In genomic region chr12:992647-993046, GRCh38 we compare ENCODE assay signal across 10 cellular contexts. TPM values are rescaled to one million over a fixed set of nuclear protein-coding genes. Genes with fewer than 3 reads are reported as not detected.
DNase-seq lines count a peak whose midpoint lies in the region; ATAC-seq and TF ChIP-seq lines count a peak whose summit lies in the region.
"Had no signal": no experiment of that assay in that cellular context is flagged by ENCODE, and none has a peak within 500 bp of the region (broad histone marks: within the 10 kb centered on the region; RNA-seq: fewer than 3 reads in every experiment).

No MANE protein-coding gene starts in this region.

- H3K27ac Mint-ChIP-seq in CD4-positive, CD25-positive, alpha-beta regulatory T cell = peak overlapping the region in 1 of 3 donors; percentile 89
- peak overlapping the region in 2 of 3 donors; percentile 28 to 95 for H3K27ac Mint-ChIP-seq in IgD-negative memory B cell
- peak overlapping the region in 3 of 6 donors; percentile 48 to 95 (median 87) for H3K27ac Mint-ChIP-seq in naive B cell

- peaks cover 72% of the 10 kb centered on the region for H3K79me2 ChIP-seq in mammary epithelial cell (ENCODE audit: insufficient read depth, low read length)

- BruUV-seq in mammary epithelial cell (replicated peaks; lab: Mats Ljungman, UMichigan) = no TSS peak

- CTCF ChIA-PET in mammary epithelial cell (lab: Charles Lee; ENCODE audit: low non-redundant PET) = no interaction called here

- H3K4me3 Mint-ChIP-seq in CD4-positive, CD25-positive, alpha-beta regulatory T cell = peak overlapping the region; percentile 94 to 99 (median 96)
- H3K4me3 Mint-ChIP-seq in IgD-negative memory B cell (peak overlapping the region; percentile 72 to 99 (median 98)), naive B cell (peak overlapping the region in 7 of 8 donors; percentile 78 to 99 (median 96))

- H3K27ac ChIP-seq in CD4-positive, CD25-positive, alpha-beta regulatory T cell (ENCODE audit: insufficient read depth, low read length, poor library complexity, severe bottlenecking) = no peak overlapping the region
- peak overlapping the region; percentile 74 for H3K27ac ChIP-seq in mammary epithelial cell (ENCODE audit: insufficient read depth, low read depth, low read length)

- no peaks in the 10 kb centered on the region for H4K20me1 ChIP-seq in mammary epithelial cell (ENCODE audit: insufficient read depth, low read length)

- H3K9me3 ChIP-seq in CD4-positive, CD25-positive, alpha-beta regulatory T cell (ENCODE audit: control insufficient read depth in 2 of 2, low read length in 2 of 2) = no peaks in the 10 kb centered on the region
- no peaks in the 10 kb centered on the region for H3K9me3 ChIP-seq in mammary epithelial cell (replicated peaks; ENCODE audit: insufficient read depth, low read length)

- no peak for ATAC-seq in CD4-positive, CD25-positive, alpha-beta regulatory T cell (ENCODE audit: low read depth in 2 of 2)
- ATAC-seq in naive B cell (ENCODE audit: low read depth in 2 of 2) (no peak), HG03457 (IDR thresholded peaks at IDR 0.05; ENCODE audit: unreplicated experiment) (no peak)

- peak overlapping the region; percentile 43 for H3K9ac ChIP-seq in mammary epithelial cell (ENCODE audit: insufficient read depth, low read length)

- no peaks in the 10 kb centered on the region for H3K9me3 Mint-ChIP-seq in CD4-positive, CD25-positive, alpha-beta regulatory T cell
- H3K9me3 Mint-ChIP-seq in IgD-negative memory B cell (no peaks in the 10 kb centered on the region), naive B cell (no peaks in the 10 kb centered on the region)

- no peak for DNase-seq in CD4-positive, CD25-positive, alpha-beta regulatory T cell
- DNase-seq in mammary epithelial cell (no peak), naive B cell (no peak), NCI-H1105 treated with DMSO at 0.1 percent for 48 hours (lab: John Stamatoyannopoulos, UW) (no peak), NCI-H2227 treated with DMSO at 0.1 percent for 48 hours (lab: John Stamatoyannopoulos, UW) (no peak), posterior cingulate gyrus (no peak)
- DNase-seq: activated CD4-positive, alpha-beta T cell treated with anti-CD3 and anti-CD28 coated beads, Interleukin-2, amount 50 U/mL, for 1 hour; NCI-H524 treated with DMSO at 0.1 percent for 48 hours had no signal

- in situ Hi-C loops in mammary epithelial cell (cut with MboI; ENCODE audit: low sequenced_read_pairs in 2 of 2) = no loop called here

- H3K4me1 ChIP-seq in CD4-positive, CD25-positive, alpha-beta regulatory T cell (ENCODE audit: control insufficient read depth, insufficient read depth, low read length, poor library complexity, severe bottlenecking) = peaks cover 22% of the 10 kb centered on the region
- H3K4me1 ChIP-seq in mammary epithelial cell (ENCODE audit: insufficient read depth, low read length) = peaks cover 25% of the 10 kb centered on the region

- 86% methylated on average over 1 of the region's 1 CpG for whole genome bisulfite sequencing in mammary epithelial cell (ENCODE audit: low coverage, missing lambda C conversion rate)

- TF ChIP-seq CTCF in mammary epithelial cell (conservative IDR thresholded peaks at IDR 0.05 in 1 of 2, IDR thresholded peaks at IDR 0.05 in 1 of 2; ENCODE audit: extremely low read depth in 1 of 2, insufficient read depth in 1 of 2, low read depth in 1 of 2, low read length in 2 of 2) = no peak

- no peaks in the 10 kb centered on the region for H3K36me3 ChIP-seq in CD4-positive, CD25-positive, alpha-beta regulatory T cell (ENCODE audit: control insufficient read depth, insufficient read depth, low read length)
- no peaks in the 10 kb centered on the region for H3K36me3 ChIP-seq in mammary epithelial cell (ENCODE audit: insufficient read depth, low read length)

- H3K27me3 ChIP-seq in CD4-positive, CD25-positive, alpha-beta regulatory T cell (ENCODE audit: control insufficient read depth, insufficient read depth, low read length) = no peaks in the 10 kb centered on the region
- no peaks in the 10 kb centered on the region for H3K27me3 ChIP-seq in mammary epithelial cell (ENCODE audit: insufficient read depth, low read length)

- H3K4me2 ChIP-seq in mammary epithelial cell (ENCODE audit: insufficient read depth, low read depth, low read length) = peak overlapping the region; percentile 82

- H3K4me1 Mint-ChIP-seq in CD4-positive, CD25-positive, alpha-beta regulatory T cell = peaks cover 18 to 58% (median 37%) of the 10 kb centered on the region in 4 donors
- H3K4me1 Mint-ChIP-seq in IgD-negative memory B cell (peaks cover 12 to 36% (median 16%) of the 10 kb centered on the region in 3 donors), naive B cell (peaks cover 33 to 51% (median 34%) of the 10 kb centered on the region in 3 donors)

- intact Hi-C loops in mammary epithelial cell (cut with micrococcal nuclease) (loop anchor here (2.0 to 5.0 kb wide), 2 partner anchors 22 to 100 kb away; no protein-coding TSS in a partner anchor), posterior cingulate gyrus (cut with DNase I) (loop anchor here (5.0 kb wide), 2 partner anchors 100 to 600 kb away; partner anchors contain the start of gene FBXL14)

- dilution Hi-C loops in mammary epithelial cell (cut with HindIII; ENCODE audit: low sequenced_read_pairs) = no loop called here

- H3K36me3 Mint-ChIP-seq in CD4-positive, CD25-positive, alpha-beta regulatory T cell = no peaks in the 10 kb centered on the region
- no peaks in the 10 kb centered on the region for H3K36me3 Mint-ChIP-seq in IgD-negative memory B cell
- no peaks in the 10 kb centered on the region for H3K36me3 Mint-ChIP-seq in naive B cell

- peaks cover 6% of the 10 kb centered on the region for H3K27me3 Mint-ChIP-seq in CD4-positive, CD25-positive, alpha-beta regulatory T cell
- H3K27me3 Mint-ChIP-seq in IgD-negative memory B cell (no peaks in the 10 kb centered on the region), naive B cell (no peaks in the 10 kb centered on the region)

- no peak overlapping the region for H2AFZ ChIP-seq in mammary epithelial cell (ENCODE audit: low read depth, low read length)

- H3K4me3 ChIP-seq in CD4-positive, CD25-positive, alpha-beta regulatory T cell (ENCODE audit: low read depth, low read length) = peak overlapping the region; percentile 84
- H3K4me3 ChIP-seq in mammary epithelial cell (replicated peaks in 1 of 3; ENCODE audit: insufficient read depth in 1 of 3, low read depth in 2 of 3, low read length in 3 of 3) = peak overlapping the region; percentile 22 to 90 (median 80)

RNA-seq across cellular contexts. Expression of gene ERC1, which starts 1.6 kb away (rescaled TPM):
- total RNA-seq in CD4-positive, CD25-positive, alpha-beta regulatory T cell = 46.5 TPM
- 1 to 10 TPM; 5.7 to 7.7 (median 7.1) TPM for polyA plus RNA-seq in CD4-positive, CD25-positive, alpha-beta regulatory T cell
- polyA plus RNA-seq in IgD-negative memory B cell (16.5 TPM), mammary epithelial cell (16.7 TPM), naive B cell (ENCODE audit: low read depth in 6 of 6) (10 to 100 TPM in 5 of 6 donors, 1 to 10 TPM in 1; 6.9 to 26.2 (median 17.9) TPM)
- total RNA-seq in mammary epithelial cell = 10 to 100 TPM; 41.0 to 88.7 TPM
- polyA minus RNA-seq in mammary epithelial cell = 72.5 TPM

RNA-seq across cellular contexts. Expression of gene RAD52, which starts 43.2 kb away (rescaled TPM):
- total RNA-seq in CD4-positive, CD25-positive, alpha-beta regulatory T cell = 13.8 TPM
- polyA plus RNA-seq in CD4-positive, CD25-positive, alpha-beta regulatory T cell = 1 to 10 TPM; 2.6 to 5.6 (median 2.9) TPM
- polyA plus RNA-seq in IgD-negative memory B cell = 8.8 TPM
- total RNA-seq in mammary epithelial cell = 10 to 100 TPM; 11.7 to 16.5 TPM
- polyA plus RNA-seq in mammary epithelial cell = 7.6 TPM
- polyA minus RNA-seq in mammary epithelial cell = 4.8 TPM
- polyA plus RNA-seq in naive B cell (ENCODE audit: low read depth in 6 of 6) = 10 to 100 TPM in 1 of 6 donors, 1 to 10 TPM in 4, under 1 TPM in 1; 0.09 to 13.3 (median 3.0) TPM
